Comparison of ENCODE assay signal across 2 cellular contexts in genomic region chr7:138435231-138435919, GRCh38.
A peak's percentile ranks its signal among the peaks of the same experiment; 100 is the strongest.
TF ChIP-seq lines count a peak whose summit lies in the region.

No MANE protein-coding gene starts in this region.

TF ChIP-seq in GM23338, 12 proteins besides CTCF, POLR2A, EP300 and RAD21 (continued from another document):
- TF ChIP-seq ETS1 (IDR thresholded peaks at IDR 0.05) = no peak
- no peak for TF ChIP-seq POLR2AphosphoS5 (IDR thresholded peaks at IDR 0.05; ENCODE audit: low read depth)
- TF ChIP-seq, protein P1, sequence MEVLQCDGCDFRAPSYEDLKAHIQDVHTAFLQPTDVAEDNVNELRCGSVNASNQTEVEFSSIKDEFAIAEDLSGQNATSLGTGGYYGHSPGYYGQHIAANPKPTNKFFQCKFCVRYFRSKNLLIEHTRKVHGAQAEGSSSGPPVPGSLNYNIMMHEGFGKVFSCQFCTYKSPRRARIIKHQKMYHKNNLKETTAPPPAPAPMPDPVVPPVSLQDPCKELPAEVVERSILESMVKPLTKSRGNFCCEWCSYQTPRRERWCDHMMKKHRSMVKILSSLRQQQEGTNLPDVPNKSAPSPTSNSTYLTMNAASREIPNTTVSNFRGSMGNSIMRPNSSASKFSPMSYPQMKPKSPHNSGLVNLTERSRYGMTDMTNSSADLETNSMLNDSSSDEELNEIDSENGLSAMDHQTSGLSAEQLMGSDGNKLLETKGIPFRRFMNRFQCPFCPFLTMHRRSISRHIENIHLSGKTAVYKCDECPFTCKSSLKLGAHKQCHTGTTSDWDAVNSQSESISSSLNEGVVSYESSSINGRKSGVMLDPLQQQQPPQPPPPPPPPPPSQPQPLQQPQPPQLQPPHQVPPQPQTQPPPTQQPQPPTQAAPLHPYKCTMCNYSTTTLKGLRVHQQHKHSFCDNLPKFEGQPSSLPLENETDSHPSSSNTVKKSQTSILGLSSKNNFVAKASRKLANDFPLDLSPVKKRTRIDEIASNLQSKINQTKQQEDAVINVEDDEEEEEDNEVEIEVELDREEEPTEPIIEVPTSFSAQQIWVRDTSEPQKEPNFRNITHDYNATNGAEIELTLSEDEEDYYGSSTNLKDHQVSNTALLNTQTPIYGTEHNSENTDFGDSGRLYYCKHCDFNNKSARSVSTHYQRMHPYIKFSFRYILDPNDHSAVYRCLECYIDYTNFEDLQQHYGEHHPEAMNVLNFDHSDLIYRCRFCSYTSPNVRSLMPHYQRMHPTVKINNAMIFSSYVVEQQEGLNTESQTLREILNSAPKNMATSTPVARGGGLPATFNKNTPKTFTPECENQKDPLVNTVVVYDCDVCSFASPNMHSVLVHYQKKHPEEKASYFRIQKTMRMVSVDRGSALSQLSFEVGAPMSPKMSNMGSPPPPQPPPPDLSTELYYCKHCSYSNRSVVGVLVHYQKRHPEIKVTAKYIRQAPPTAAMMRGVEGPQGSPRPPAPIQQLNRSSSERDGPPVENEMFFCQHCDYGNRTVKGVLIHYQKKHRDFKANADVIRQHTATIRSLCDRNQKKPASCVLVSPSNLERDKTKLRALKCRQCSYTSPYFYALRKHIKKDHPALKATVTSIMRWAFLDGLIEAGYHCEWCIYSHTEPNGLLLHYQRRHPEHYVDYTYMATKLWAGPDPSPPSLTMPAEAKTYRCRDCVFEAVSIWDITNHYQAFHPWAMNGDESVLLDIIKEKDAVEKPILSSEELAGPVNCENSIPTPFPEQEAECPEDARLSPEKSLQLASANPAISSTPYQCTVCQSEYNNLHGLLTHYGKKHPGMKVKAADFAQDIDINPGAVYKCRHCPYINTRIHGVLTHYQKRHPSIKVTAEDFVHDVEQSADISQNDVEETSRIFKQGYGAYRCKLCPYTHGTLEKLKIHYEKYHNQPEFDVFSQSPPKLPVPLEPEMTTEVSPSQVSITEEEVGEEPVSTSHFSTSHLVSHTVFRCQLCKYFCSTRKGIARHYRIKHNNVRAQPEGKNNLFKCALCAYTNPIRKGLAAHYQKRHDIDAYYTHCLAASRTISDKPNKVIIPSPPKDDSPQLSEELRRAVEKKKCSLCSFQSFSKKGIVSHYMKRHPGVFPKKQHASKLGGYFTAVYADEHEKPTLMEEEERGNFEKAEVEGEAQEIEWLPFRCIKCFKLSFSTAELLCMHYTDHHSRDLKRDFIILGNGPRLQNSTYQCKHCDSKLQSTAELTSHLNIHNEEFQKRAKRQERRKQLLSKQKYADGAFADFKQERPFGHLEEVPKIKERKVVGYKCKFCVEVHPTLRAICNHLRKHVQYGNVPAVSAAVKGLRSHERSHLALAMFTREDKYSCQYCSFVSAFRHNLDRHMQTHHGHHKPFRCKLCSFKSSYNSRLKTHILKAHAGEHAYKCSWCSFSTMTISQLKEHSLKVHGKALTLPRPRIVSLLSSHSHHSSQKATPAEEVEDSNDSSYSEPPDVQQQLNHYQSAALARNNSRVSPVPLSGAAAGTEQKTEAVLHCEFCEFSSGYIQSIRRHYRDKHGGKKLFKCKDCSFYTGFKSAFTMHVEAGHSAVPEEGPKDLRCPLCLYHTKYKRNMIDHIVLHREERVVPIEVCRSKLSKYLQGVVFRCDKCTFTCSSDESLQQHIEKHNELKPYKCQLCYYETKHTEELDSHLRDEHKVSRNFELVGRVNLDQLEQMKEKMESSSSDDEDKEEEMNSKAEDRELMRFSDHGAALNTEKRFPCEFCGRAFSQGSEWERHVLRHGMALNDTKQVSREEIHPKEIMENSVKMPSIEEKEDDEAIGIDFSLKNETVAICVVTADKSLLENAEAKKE (CRISPR knock-in tag; IDR thresholded peaks at IDR 0.05) = no peak
- TF ChIP-seq STAT1 (IDR thresholded peaks at IDR 0.05; ENCODE audit: unreplicated experiment) = no peak
- TF ChIP-seq JUNB (IDR thresholded peaks at IDR 0.05; ENCODE audit: unreplicated experiment) = no peak
- TF ChIP-seq REST (IDR thresholded peaks at IDR 0.05; ENCODE audit: unreplicated experiment) = no peak
- TF ChIP-seq EZH2 (IDR thresholded peaks at IDR 0.05; ENCODE audit: low read depth, unreplicated experiment) = no peak
- TF ChIP-seq CREB1 (CRISPR knock-in tag; IDR thresholded peaks at IDR 0.05; ENCODE audit: low read depth) = no peak
- TF ChIP-seq ZNF331 (CRISPR knock-in tag; IDR thresholded peaks at IDR 0.05; ENCODE audit: low read depth) = no peak
- TF ChIP-seq NANOG (IDR thresholded peaks at IDR 0.05; ENCODE audit: borderline replicate concordance) = no peak

TF ChIP-seq in K562, 482 proteins besides CTCF, POLR2A, EP300 and RAD21 (continued from another document and continues in another):
- TF ChIP-seq, protein P2, sequence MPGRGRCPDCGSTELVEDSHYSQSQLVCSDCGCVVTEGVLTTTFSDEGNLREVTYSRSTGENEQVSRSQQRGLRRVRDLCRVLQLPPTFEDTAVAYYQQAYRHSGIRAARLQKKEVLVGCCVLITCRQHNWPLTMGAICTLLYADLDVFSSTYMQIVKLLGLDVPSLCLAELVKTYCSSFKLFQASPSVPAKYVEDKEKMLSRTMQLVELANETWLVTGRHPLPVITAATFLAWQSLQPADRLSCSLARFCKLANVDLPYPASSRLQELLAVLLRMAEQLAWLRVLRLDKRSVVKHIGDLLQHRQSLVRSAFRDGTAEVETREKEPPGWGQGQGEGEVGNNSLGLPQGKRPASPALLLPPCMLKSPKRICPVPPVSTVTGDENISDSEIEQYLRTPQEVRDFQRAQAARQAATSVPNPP (IDR thresholded peaks at IDR 0.05; ENCODE audit: borderline replicate concordance, insufficient read depth, insufficient read length) = no peak
- TF ChIP-seq FOSL1 (tag; conservative IDR thresholded peaks at IDR 0.05) (0 out of 2 replicates have a peak, but pooled peaks have one; percentile 34), ZEB2 (IDR thresholded peaks at IDR 0.05) (peak; percentile 54), OTX1 (CRISPR knock-in tag; IDR thresholded peaks at IDR 0.05) (no peak), ZNF184 (CRISPR knock-in tag; IDR thresholded peaks at IDR 0.05) (no peak), NKRF (IDR thresholded peaks at IDR 0.05; ENCODE audit: borderline replicate concordance) (no peak), CHAMP1 (IDR thresholded peaks at IDR 0.05) (no peak), XRCC4 (IDR thresholded peaks at IDR 0.05; ENCODE audit: extremely low read depth, insufficient read depth, insufficient read length) (no peak), TFAM (CRISPR knock-in tag; conservative IDR thresholded peaks at IDR 0.05) (no peak), TFE3 (CRISPR knock-in tag; IDR thresholded peaks at IDR 0.05) (peak; percentile 35), ZNF124 (CRISPR knock-in tag; IDR thresholded peaks at IDR 0.05) (no peak), PKNOX1 (IDR thresholded peaks at IDR 0.05) (peak; percentile 29; the same call in 1 of the 2 replicates)
- TF ChIP-seq, protein P3, sequence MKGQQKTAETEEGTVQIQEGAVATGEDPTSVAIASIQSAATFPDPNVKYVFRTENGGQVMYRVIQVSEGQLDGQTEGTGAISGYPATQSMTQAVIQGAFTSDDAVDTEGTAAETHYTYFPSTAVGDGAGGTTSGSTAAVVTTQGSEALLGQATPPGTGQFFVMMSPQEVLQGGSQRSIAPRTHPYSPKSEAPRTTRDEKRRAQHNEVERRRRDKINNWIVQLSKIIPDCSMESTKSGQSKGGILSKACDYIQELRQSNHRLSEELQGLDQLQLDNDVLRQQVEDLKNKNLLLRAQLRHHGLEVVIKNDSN (CRISPR knock-in tag; IDR thresholded peaks at IDR 0.05) = peak; percentile 47; the same call in 1 of the 2 replicates
- TF ChIP-seq, protein P4, sequence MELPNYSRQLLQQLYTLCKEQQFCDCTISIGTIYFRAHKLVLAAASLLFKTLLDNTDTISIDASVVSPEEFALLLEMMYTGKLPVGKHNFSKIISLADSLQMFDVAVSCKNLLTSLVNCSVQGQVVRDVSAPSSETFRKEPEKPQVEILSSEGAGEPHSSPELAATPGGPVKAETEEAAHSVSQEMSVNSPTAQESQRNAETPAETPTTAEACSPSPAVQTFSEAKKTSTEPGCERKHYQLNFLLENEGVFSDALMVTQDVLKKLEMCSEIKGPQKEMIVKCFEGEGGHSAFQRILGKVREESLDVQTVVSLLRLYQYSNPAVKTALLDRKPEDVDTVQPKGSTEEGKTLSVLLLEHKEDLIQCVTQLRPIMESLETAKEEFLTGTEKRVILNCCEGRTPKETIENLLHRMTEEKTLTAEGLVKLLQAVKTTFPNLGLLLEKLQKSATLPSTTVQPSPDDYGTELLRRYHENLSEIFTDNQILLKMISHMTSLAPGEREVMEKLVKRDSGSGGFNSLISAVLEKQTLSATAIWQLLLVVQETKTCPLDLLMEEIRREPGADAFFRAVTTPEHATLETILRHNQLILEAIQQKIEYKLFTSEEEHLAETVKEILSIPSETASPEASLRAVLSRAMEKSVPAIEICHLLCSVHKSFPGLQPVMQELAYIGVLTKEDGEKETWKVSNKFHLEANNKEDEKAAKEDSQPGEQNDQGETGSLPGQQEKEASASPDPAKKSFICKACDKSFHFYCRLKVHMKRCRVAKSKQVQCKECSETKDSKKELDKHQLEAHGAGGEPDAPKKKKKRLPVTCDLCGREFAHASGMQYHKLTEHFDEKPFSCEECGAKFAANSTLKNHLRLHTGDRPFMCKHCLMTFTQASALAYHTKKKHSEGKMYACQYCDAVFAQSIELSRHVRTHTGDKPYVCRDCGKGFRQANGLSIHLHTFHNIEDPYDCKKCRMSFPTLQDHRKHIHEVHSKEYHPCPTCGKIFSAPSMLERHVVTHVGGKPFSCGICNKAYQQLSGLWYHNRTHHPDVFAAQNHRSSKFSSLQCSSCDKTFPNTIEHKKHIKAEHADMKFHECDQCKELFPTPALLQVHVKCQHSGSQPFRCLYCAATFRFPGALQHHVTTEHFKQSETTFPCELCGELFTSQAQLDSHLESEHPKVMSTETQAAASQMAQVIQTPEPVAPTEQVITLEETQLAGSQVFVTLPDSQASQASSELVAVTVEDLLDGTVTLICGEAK (IDR thresholded peaks at IDR 0.05) = peak; percentile 58
- TF ChIP-seq, protein P4 (CRISPR knock-in tag; IDR thresholded peaks at IDR 0.05) = peak; percentile 59
